Comparison of ENCODE assay signal across 31 cellular contexts in the genomic region with DNA sequence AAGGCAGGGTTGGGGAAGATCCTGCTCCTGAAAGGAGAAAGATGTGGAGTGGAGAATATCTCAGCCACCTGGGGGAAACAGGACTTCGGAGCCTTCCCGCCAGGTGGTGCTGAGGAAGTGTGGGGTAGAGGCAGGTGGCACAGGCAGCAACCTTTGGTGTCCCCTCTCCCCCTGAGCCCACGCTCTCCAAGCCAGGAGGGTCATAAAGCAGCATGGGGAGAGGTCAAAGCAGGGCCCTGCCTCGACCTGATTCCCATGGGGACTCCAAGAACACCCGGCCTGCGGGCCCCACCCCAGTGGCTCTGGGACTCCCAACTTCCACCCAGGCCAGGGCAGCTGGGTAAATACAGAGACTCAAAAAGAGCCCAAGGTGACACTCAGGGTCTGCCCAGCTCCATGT.
"Had no signal": no experiment of that assay in that cellular context is flagged by ENCODE, and none has a peak within 500 bp of the region (broad histone marks: within the 10 kb centered on the region; RNA-seq: fewer than 3 reads in every experiment).

No MANE protein-coding gene starts in this region.

- ATAC-seq: activated CD8-positive, alpha-beta T cell treated with anti-CD3 and anti-CD28 coated beads for 36 hours; activated naive CD4-positive, alpha-beta T cell treated with anti-CD3 and anti-CD28 coated beads, Interleukin-2, amount 50 U/mL, for 72 hours; activated T-cell treated with anti-CD3 and anti-CD28 coated beads, Interleukin-2, amount 50 U/mL, for 72 hours; activated T-helper 17 cell treated with anti-CD3 and anti-CD28 coated beads, Interleukin-2, amount 50 U/mL, for 72 hours; body of pancreas; Right ventricle myocardium inferior had no signal

- H3K4me3 ChIP-seq: adrenal gland, body of pancreas, breast epithelium, PC-9 had no signal

- DNase-seq: activated CD4-positive, alpha-beta T cell treated with anti-CD3 and anti-CD28 coated beads, Interleukin-2, amount 10 ng/mL, durations not matched to agents 24 days and 14 days; activated CD4-positive, alpha-beta T cell treated with anti-CD3 and anti-CD28 coated beads, Interleukin-2, amount 50 U/mL, for 4 hours; activated CD8-positive, alpha-beta T cell treated with anti-CD3 and anti-CD28 coated beads for 36 hours; activated gamma-delta T cell treated with Interleukin-2 at 50 U/mL for 16 hours; activated naive CD4-positive, alpha-beta T cell treated with anti-CD3 and anti-CD28 coated beads for 36 hours; activated T-cell treated with anti-CD3 and anti-CD28 coated beads, Interleukin-2, amount 50 U/mL, for 1 hour; activated T-cell treated with anti-CD3 and anti-CD28 coated beads, Interleukin-2, amount 50 U/mL, for 72 hours; body of pancreas; MM.1S; MV-4-11; NCI-H1092; NCI-H1436 treated with DMSO at 0.1 percent for 48 hours; NCI-H1694 treated with DMSO at 0.1 percent for 48 hours; NCI-H2029 treated with DMSO at 0.1 percent for 48 hours; NCI-H2107; NCI-H2171; NCI-H510A; NCI-H526; NCI-H748 treated with DMSO at 0.1 percent for 48 hours; NK-92 treated with Interleukin-12 subunit alpha and Interleukin-12 subunit beta, amount 100 ng/mL, for 24 hours; PC-9; SW 1271; T-helper 1 cell; T1000 had no signal

- H3K36me3 ChIP-seq: adrenal gland, breast epithelium had no signal

- H3K9me3 ChIP-seq: adrenal gland, body of pancreas, breast epithelium had no signal

- H3K4me1 ChIP-seq: breast epithelium had no signal

- H3K27me3 ChIP-seq: adrenal gland, body of pancreas, breast epithelium had no signal

- H3K27ac ChIP-seq: adrenal gland, body of pancreas, breast epithelium, KMS-11, PC-9, RWPE1 had no signal
